Comparison of ENCODE assay signal across 1 cellular context in the genomic region with DNA sequence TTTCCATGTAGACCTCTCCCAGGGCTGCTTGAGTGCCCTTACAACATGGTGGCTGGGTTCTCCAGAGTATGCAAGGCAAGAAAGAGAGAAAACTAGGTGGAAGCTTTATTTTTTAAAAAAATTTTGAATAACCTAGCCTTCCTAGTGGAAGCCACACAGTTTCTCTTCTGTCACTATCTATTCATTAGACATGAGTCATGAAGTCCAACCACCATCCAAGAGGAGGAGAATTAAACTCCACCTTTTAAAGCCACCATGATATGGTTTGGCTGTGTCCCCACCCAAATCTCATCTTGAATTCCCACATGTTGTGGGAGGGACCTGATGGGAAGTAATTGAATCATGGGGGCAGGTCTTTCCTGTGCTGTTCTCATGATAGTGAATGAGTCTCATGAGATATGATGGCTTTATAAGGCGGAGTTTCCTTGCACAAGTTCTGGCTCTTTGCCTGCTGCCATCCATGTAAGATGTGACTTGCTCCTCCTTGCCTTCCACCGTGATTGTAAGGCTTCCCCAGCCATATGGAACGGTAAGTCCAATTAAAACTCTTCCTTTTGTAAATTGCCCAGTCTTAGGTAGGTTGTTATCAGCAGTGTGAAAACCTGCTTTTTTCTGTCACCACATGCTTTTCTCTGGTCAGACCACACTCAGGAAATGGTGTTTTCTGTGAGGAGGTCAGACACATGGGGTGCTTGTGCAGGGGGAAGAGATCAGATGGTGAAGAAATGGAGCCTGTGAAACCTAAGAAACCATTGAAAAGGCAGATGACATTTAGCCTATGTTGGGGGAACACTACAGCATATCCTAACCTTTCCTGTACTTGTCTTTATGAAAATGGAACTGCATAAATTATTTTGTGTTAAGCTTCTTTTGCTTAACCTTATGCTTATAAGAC.
TF ChIP-seq lines count a peak whose summit lies in the region.

No MANE protein-coding gene starts in this region.

TF ChIP-seq in HepG2, 621 proteins besides CTCF, POLR2A, EP300 and RAD21 (continued from another document):
- TF ChIP-seq, protein P1, sequence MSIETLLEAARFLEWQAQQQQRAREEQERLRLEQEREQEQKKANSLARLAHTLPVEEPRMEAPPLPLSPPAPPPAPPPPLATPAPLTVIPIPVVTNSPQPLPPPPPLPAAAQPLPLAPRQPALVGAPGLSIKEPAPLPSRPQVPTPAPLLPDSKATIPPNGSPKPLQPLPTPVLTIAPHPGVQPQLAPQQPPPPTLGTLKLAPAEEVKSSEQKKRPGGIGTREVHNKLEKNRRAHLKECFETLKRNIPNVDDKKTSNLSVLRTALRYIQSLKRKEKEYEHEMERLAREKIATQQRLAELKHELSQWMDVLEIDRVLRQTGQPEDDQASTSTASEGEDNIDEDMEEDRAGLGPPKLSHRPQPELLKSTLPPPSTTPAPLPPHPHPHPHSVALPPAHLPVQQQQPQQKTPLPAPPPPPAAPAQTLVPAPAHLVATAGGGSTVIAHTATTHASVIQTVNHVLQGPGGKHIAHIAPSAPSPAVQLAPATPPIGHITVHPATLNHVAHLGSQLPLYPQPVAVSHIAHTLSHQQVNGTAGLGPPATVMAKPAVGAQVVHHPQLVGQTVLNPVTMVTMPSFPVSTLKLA (IDR thresholded peaks at IDR 0.05) = peak; percentile 38; the same call in 1 of the 2 replicates
- TF ChIP-seq KAT7 (CRISPR knock-in tag; IDR thresholded peaks at IDR 0.05; ENCODE audit: borderline replicate concordance) (no peak), MYC (CRISPR knock-in tag; IDR thresholded peaks at IDR 0.05; ENCODE audit: borderline replicate concordance) (no peak), ZNF431 (CRISPR knock-in tag; IDR thresholded peaks at IDR 0.05; ENCODE audit: borderline replicate concordance, low read depth) (peak; percentile 45; the same call in 1 of the 2 replicates)
